ENCODE assay signal across 10 cellular contexts in the genomic region with DNA sequence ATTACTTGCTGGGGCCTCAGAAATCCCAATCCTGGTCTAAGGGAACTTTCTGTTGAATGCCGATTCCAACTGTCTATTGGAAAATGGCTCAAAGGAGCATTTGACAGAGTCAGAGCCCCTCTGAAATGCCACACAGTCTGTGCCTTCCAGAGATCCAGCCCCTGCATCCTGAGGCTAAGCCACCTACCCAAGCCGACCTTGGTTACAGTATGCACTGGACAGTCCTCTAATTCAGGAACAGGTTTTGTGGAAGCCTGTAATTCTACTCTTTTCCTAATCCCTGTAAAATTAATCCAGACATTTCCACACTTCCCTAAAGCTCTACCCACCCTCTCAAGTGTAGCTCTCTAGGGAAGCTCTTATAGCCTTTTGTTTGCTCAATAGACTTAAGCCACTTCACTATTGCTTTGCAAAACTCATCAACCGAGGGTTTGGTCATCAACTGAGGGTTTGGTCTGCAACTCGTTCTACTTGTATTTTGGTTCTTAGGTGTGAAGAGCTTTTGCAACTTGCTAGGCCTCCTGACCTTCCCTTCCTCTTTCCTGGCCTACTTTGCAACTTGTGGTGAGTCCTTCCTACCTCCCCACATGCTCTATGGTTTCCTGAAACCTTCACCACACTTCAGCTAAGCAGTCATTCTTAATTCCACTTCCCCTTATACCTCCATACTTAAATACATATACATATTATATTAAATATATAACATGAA.
DNase-seq lines count a peak whose midpoint lies in the region; ATAC-seq, FAIRE-seq and TF ChIP-seq lines count a peak whose summit lies in the region.
"Had no signal": no experiment of that assay in that cellular context is flagged by ENCODE, and none has a peak within 500 bp of the region (broad histone marks: within the 10 kb centered on the region; RNA-seq: fewer than 3 reads in every experiment).

No MANE protein-coding gene starts in this region.

- H3K4me1 ChIP-seq in BLaER1, result peaks cover 23% of the 10 kb centered on the region
- H3K4me1 ChIP-seq: body of pancreas had no signal

- peaks cover 37% of the 10 kb centered on the region for H3K9me3 ChIP-seq in BLaER1
- no peaks in the 10 kb centered on the region for H3K9me3 ChIP-seq in T-helper 17 cell (ENCODE audit: control insufficient read depth, low read length, poor library complexity, severe bottlenecking)
- H3K9me3 ChIP-seq: body of pancreas had no signal

- peak overlapping the region; percentile 30 for H3K27ac Mint-ChIP-seq in T-helper 17 cell

- peak; percentile 84 for ATAC-seq in HG03108 (IDR thresholded peaks at IDR 0.05; ENCODE audit: unreplicated experiment)
- peak; percentile 93 for ATAC-seq in T-helper 17 cell
- ATAC-seq: body of pancreas had no signal

- peaks cover 36% of the 10 kb centered on the region for H3K4me1 Mint-ChIP-seq in T-helper 17 cell

- H3K9ac ChIP-seq in BLaER1, result no peak overlapping the region

- H3K27ac ChIP-seq in BLaER1, result peak overlapping the region; percentile 22; the same call in 1 of the 2 replicates
- no peak overlapping the region for H3K27ac ChIP-seq in coronary artery
- H3K27ac ChIP-seq: body of pancreas, C4-2B had no signal

- H3K27me3 Mint-ChIP-seq in T-helper 17 cell, result peaks cover 5% of the 10 kb centered on the region

- no peaks in the 10 kb centered on the region for H4K20me1 ChIP-seq in BLaER1

- peak overlapping the region; percentile 47 for H3K4me2 ChIP-seq in BLaER1

- H3K36me3 ChIP-seq in BLaER1, result peaks cover 12% of the 10 kb centered on the region

- H3K4me3 Mint-ChIP-seq in T-helper 17 cell, result no peak overlapping the region

- no peak for TF ChIP-seq CTCF in coronary artery (IDR thresholded peaks at IDR 0.05)

- no peak for FAIRE-seq in frontal cortex (lab: Jason Lieb, UNC)

- H3K36me3 Mint-ChIP-seq in T-helper 17 cell (ENCODE audit: low read depth), result no peaks in the 10 kb centered on the region

- no peaks in the 10 kb centered on the region for H3K27me3 ChIP-seq in BLaER1
- H3K27me3 ChIP-seq: body of pancreas had no signal

- H3K4me3 ChIP-seq in BLaER1 (no peak overlapping the region), coronary artery (no peak overlapping the region)
- H3K4me3 ChIP-seq: body of pancreas had no signal

- DNase-seq in GM19240 (ENCODE audit: insufficient read length, low spot score) (peak; percentile 4), T-helper 17 cell (no peak), frontal cortex (ENCODE audit: low spot score in 2 of 2) (no peak), coronary artery (ENCODE audit: low spot score) (no peak), amniotic stem cell (lab: John Stamatoyannopoulos, UW) (no peak), NCI-H774 (lab: John Stamatoyannopoulos, UW) (no peak)
